ENCODE assay signal across 8 cellular contexts in the genomic region with DNA sequence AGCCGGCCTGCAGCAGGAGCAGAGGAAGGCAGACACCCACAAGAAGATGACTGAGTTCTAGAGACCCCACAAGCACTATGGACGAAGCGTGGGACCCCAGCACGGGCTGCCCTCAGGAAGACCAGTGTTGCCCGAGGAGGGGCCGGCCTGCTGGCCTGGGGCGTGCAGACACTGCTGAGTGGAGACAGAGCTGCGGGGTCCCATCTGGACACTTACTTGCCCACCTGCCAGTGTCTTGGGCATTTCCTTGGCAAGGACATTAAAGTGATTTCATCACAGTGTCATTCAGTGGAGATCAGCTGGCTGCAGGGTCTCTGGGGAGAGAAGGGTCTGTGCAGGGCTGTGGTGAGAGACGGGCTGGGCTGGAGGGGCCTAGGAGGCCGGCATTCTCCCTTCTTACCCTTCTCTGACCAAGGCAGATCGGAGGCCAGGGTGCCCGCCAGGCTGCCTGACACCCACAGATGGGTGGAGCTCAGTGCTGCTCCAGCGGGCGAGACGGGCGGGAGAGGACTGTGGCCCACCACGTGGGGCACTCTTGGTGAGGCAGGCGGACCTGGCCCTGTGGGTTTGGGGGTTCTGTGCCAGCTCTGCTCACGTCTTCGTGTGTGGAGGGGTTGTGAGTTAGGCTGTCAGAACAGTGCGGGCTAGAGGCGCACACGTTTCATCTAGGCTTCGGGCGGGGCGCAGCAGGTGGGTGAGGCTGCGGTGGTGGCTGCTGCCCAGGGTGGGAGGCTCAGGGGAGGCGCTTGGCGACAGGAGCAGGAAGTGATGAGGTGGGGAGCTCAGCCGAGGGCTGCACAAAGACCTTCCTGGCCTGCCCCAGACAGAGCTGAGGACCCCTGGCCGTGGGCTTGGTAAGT. TPM values are rescaled to one million over a fixed set of nuclear protein-coding genes. Genes with fewer than 3 reads are reported as not detected.
DNase-seq lines count a peak whose midpoint lies in the region; ATAC-seq and TF ChIP-seq lines count a peak whose summit lies in the region.

A gene with protein sequence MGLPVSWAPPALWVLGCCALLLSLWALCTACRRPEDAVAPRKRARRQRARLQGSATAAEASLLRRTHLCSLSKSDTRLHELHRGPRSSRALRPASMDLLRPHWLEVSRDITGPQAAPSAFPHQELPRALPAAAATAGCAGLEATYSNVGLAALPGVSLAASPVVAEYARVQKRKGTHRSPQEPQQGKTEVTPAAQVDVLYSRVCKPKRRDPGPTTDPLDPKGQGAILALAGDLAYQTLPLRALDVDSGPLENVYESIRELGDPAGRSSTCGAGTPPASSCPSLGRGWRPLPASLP (plus strand): TSS at position 806 of the 860 bp plus-strand sequence. CDS start 886 bp downstream, outside the sequence.

- peaks cover 10 to 28% (median 15%) of the 10 kb centered on the region in 4 donors for H3K4me1 Mint-ChIP-seq in CD4-positive, alpha-beta memory T cell
- peaks cover 13% of the 10 kb centered on the region for H3K4me1 Mint-ChIP-seq in activated T-helper 17 cell treated with anti-CD3 and anti-CD28 coated beads, Interleukin-2, amount 50 U/mL, for 72 hours

- TF ChIP-seq CTCF in Loucy (conservative IDR thresholded peaks at IDR 0.05; ENCODE audit: low read length) (no peak; the same call in 1 of the 2 replicates), right lobe of liver (IDR thresholded peaks at IDR 0.05) (no peak), suprapubic skin (IDR thresholded peaks at IDR 0.05) (no peak)

- H3K27ac ChIP-seq in CD4-positive, alpha-beta memory T cell (ENCODE audit: low read depth, low read length) = peak within 1 kb of the TSS; percentile 69
- H3K27ac ChIP-seq in right lobe of liver (peak within 1 kb of the TSS in 2 of 3 donors; percentile 50 to 91), suprapubic skin (peak within 1 kb of the TSS; percentile 4)

- POLR2A ChIA-PET in CD4-positive, alpha-beta memory T cell (lab: Charles Lee; ENCODE audit: partially characterized antibody) = interaction anchor here (0.6 to 7.0 kb wide), 37 partner anchors 8 to 343 kb away, joined by 3 to 202 read pairs (median 7); a partner anchor contains a TSS

- peak within 1 kb of the TSS; percentile 90 to 97 (median 94) for H3K27ac Mint-ChIP-seq in CD4-positive, alpha-beta memory T cell
- H3K27ac Mint-ChIP-seq in activated T-helper 17 cell treated with anti-CD3 and anti-CD28 coated beads, Interleukin-2, amount 50 U/mL, for 72 hours = peak within 1 kb of the TSS; percentile 49

- peak within 1 kb of the TSS; percentile 89 to 95 (median 91) for H3K4me3 Mint-ChIP-seq in CD4-positive, alpha-beta memory T cell
- peak within 1 kb of the TSS; percentile 66 for H3K4me3 Mint-ChIP-seq in activated T-helper 17 cell treated with anti-CD3 and anti-CD28 coated beads, Interleukin-2, amount 50 U/mL, for 72 hours

- H3K4me2 ChIP-seq in Loucy (ENCODE audit: low read depth, low read length, poor library complexity, severe bottlenecking) = peak within 1 kb of the TSS; percentile 95

- H3K9me3 Mint-ChIP-seq in CD4-positive, alpha-beta memory T cell = peaks cover 0 to 3% (median 0%) of the 10 kb centered on the region in 8 donors
- no peaks in the 10 kb centered on the region for H3K9me3 Mint-ChIP-seq in activated T-helper 17 cell treated with anti-CD3 and anti-CD28 coated beads, Interleukin-2, amount 50 U/mL, for 72 hours

- no peak for TF ChIP-seq POLR2A in right lobe of liver (IDR thresholded peaks at IDR 0.05)
- no peak for TF ChIP-seq POLR2A in suprapubic skin (IDR thresholded peaks at IDR 0.05)

- peaks cover 42% of the 10 kb centered on the region for H3K4me1 ChIP-seq in CD4-positive, alpha-beta memory T cell (ENCODE audit: insufficient read depth, low read length)
- H3K4me1 ChIP-seq in Loucy (ENCODE audit: insufficient read depth, low read length, poor library complexity, severe bottlenecking) = peaks cover 41% of the 10 kb centered on the region
- peaks cover 0 to 13% (median 5%) of the 10 kb centered on the region in 4 donors for H3K4me1 ChIP-seq in right lobe of liver
- peaks cover 43% of the 10 kb centered on the region for H3K4me1 ChIP-seq in suprapubic skin

- peaks cover 5% of the 10 kb centered on the region; the same call in 1 of the 2 replicates for H3F3A ChIP-seq in Loucy (ENCODE audit: low read depth)

- no peaks in the 10 kb centered on the region for H3K27me3 Mint-ChIP-seq in CD4-positive, alpha-beta memory T cell
- no peaks in the 10 kb centered on the region for H3K27me3 Mint-ChIP-seq in activated T-helper 17 cell treated with anti-CD3 and anti-CD28 coated beads, Interleukin-2, amount 50 U/mL, for 72 hours

- no peaks in the 10 kb centered on the region for H3K9me3 ChIP-seq in CD4-positive, alpha-beta memory T cell (ENCODE audit: control insufficient read depth in 1 of 2, low read length in 2 of 2)
- H3K9me3 ChIP-seq in Loucy (ENCODE audit: insufficient read depth, low read depth, low read length) = no peaks in the 10 kb centered on the region
- H3K9me3 ChIP-seq in right lobe of liver = no peaks in the 10 kb centered on the region
- no peaks in the 10 kb centered on the region for H3K9me3 ChIP-seq in suprapubic skin

- H3K9ac ChIP-seq in Loucy (ENCODE audit: low read depth, low read length, poor library complexity, severe bottlenecking) = peak within 1 kb of the TSS; percentile 98

- peaks cover 22% of the 10 kb centered on the region for H3K36me3 ChIP-seq in CD4-positive, alpha-beta memory T cell (ENCODE audit: insufficient read depth, low read length)
- peaks cover 25% of the 10 kb centered on the region; the same call in 1 of the 2 replicates for H3K36me3 ChIP-seq in Loucy (ENCODE audit: insufficient read depth, low read length)
- H3K36me3 ChIP-seq in right lobe of liver = peaks cover 0 to 3% (median 0%) of the 10 kb centered on the region in 4 donors
- H3K36me3 ChIP-seq in suprapubic skin = peaks cover 31% of the 10 kb centered on the region

- TF ChIP-seq EP300 in suprapubic skin (IDR thresholded peaks at IDR 0.05) = no peak

- intact Hi-C loops in CD4-positive, alpha-beta memory T cell (cut with micrococcal nuclease) = loop anchor here (1.0 to 5.0 kb wide), 6 partner anchors 8 to 221 kb away; a partner anchor contains a TSS
- intact Hi-C loops in right lobe of liver (cut with DNase I) = no loop called here

- H3K9me2 ChIP-seq in Loucy (replicated peaks; ENCODE audit: low read depth, low read length) = no peaks in the 10 kb centered on the region

- WGBS in right lobe of liver (ENCODE audit: insufficient coverage, low coverage, low lambda C conversion rate, missing lambda C conversion rate) = 27% methylated on average over 19 of the region's 31 CpGs
- WGBS in suprapubic skin = 58% methylated on average over 14 of the region's 31 CpGs

- H4K20me1 ChIP-seq in Loucy (ENCODE audit: insufficient read depth, low read length, poor library complexity, severe bottlenecking) = peaks cover 20% of the 10 kb centered on the region

- CTCF ChIA-PET in CD4-positive, alpha-beta memory T cell (lab: Charles Lee; ENCODE audit: partially characterized antibody) = interaction anchor here (0.8 to 2.4 kb wide), 16 partner anchors 8 to 244 kb away, joined by 3 to 26 read pairs (median 4); a partner anchor contains a TSS

- no peaks in the 10 kb centered on the region for H3K27me3 ChIP-seq in CD4-positive, alpha-beta memory T cell (ENCODE audit: insufficient read depth, low read length)
- no peaks in the 10 kb centered on the region for H3K27me3 ChIP-seq in Loucy (ENCODE audit: insufficient read depth, low read length, poor library complexity, severe bottlenecking)
- no peaks in the 10 kb centered on the region for H3K27me3 ChIP-seq in right lobe of liver
- H3K27me3 ChIP-seq in suprapubic skin = no peaks in the 10 kb centered on the region

- H3K79me2 ChIP-seq in Loucy (ENCODE audit: insufficient read depth, low read length) = peaks cover 49% of the 10 kb centered on the region

- H3K36me3 Mint-ChIP-seq in CD4-positive, alpha-beta memory T cell = peaks cover 7 to 29% of the 10 kb centered on the region in 2 donors
- peaks cover 13% of the 10 kb centered on the region for H3K36me3 Mint-ChIP-seq in activated T-helper 17 cell treated with anti-CD3 and anti-CD28 coated beads, Interleukin-2, amount 50 U/mL, for 72 hours (ENCODE audit: low read depth)

- peak; percentile 15 for ATAC-seq in activated T-helper 17 cell treated with anti-CD3 and anti-CD28 coated beads, Interleukin-2, amount 50 U/mL, for 72 hours (replicated peaks)
- peak; percentile 1 to 22 (median 10) for ATAC-seq in right lobe of liver

- peak within 1 kb of the TSS; percentile 91 to 92 for H3K4me3 ChIP-seq in CD4-positive, alpha-beta memory T cell (ENCODE audit: low read length in 2 of 2)
- peak within 1 kb of the TSS; percentile 86 for H3K4me3 ChIP-seq in Loucy (ENCODE audit: low read length, poor library complexity, severe bottlenecking)
- H3K4me3 ChIP-seq in right lobe of liver = peak within 1 kb of the TSS; percentile 65 to 92 (median 75)
- H3K4me3 ChIP-seq in suprapubic skin = peak within 1 kb of the TSS; percentile 53

- peak; percentile 85 to 91 (median 87) for DNase-seq in CD4-positive, alpha-beta memory T cell
- DNase-seq in right lobe of liver = peak; percentile 79 to 94 (median 93)
- DNase-seq in suprapubic skin (ENCODE audit: low spot score in 2 of 2) = peak; percentile 60 to 79
- no peak for DNase-seq in NCI-H2029 (lab: John Stamatoyannopoulos, UW)
- no peak for DNase-seq in Kasumi-1 (lab: John Stamatoyannopoulos, UW)
- no peak for DNase-seq in COLO829 (ENCODE audit: low spot score)

- H2AFZ ChIP-seq in Loucy (ENCODE audit: low read length) = no peak within 1 kb of the TSS

RNA-seq across cellular contexts. Expression of the gene that starts here (rescaled TPM):
- total RNA-seq in CD4-positive, alpha-beta memory T cell = 100 to 1,000 TPM; 162 to 169 TPM
- polyA plus RNA-seq in CD4-positive, alpha-beta memory T cell = 100 to 1,000 TPM; 297 to 324 TPM
- total RNA-seq in activated T-helper 17 cell treated with anti-CD3 and anti-CD28 coated beads, Interleukin-2, amount 50 U/mL, for 72 hours = 10 to 100 TPM in 1 of 2 donors, 1 to 10 TPM in 1; 9.8 to 24.8 TPM
- total RNA-seq in right lobe of liver (100 to 1,000 TPM in 2 of 6 experiments, 10 to 100 TPM in 4; 37.0 to 118 (median 65.5) TPM), suprapubic skin (10 to 100 TPM; 12.2 to 36.5 (median 16.9) TPM)

Comparison
In these comparisons a context has a peak if more than half of its experiments do, and no peak if none do; other contexts are left out.
1. DNase-seq: peak in CD4-positive, alpha-beta memory T cell (5 of 5), right lobe of liver (3 of 3) and suprapubic skin (2 of 2); none in NCI-H2029 (single experiment), Kasumi-1 (0 of 2) and COLO829 (single experiment).
2. H3K27ac ChIP-seq: peak in every context shown above with its lines; median percentile 70 in right lobe of liver; 69 in CD4-positive, alpha-beta memory T cell; 4 in suprapubic skin.
3. Peak in every context shown above with its lines, with median percentiles within 50 percentile points of each other: H3K4me3 ChIP-seq.